In genomic region chr16:58205276-58206036, GRCh38 we compare ENCODE assay signal across 1 cellular context.
TF ChIP-seq lines count a peak whose summit lies in the region.

No MANE protein-coding gene starts in this region.

TF ChIP-seq in WTC11, 78 proteins besides CTCF, POLR2A, EP300 and RAD21 (continued from another document):
- no peak for TF ChIP-seq PRDM15 (CRISPR knock-in tag; IDR thresholded peaks at IDR 0.05)
- TF ChIP-seq SMAD4 (CRISPR knock-in tag; IDR thresholded peaks at IDR 0.05) = no peak
- no peak for TF ChIP-seq ETV6 (CRISPR knock-in tag; IDR thresholded peaks at IDR 0.05)
- TF ChIP-seq NFE2L1 (CRISPR knock-in tag; IDR thresholded peaks at IDR 0.05) = no peak
- TF ChIP-seq PREB (CRISPR knock-in tag; IDR thresholded peaks at IDR 0.05; ENCODE audit: borderline replicate concordance) = no peak
- TF ChIP-seq ZNF219 (CRISPR knock-in tag; IDR thresholded peaks at IDR 0.05; ENCODE audit: borderline replicate concordance) = no peak
